8 cellular contexts compared by ENCODE assay signal in the genomic region with DNA sequence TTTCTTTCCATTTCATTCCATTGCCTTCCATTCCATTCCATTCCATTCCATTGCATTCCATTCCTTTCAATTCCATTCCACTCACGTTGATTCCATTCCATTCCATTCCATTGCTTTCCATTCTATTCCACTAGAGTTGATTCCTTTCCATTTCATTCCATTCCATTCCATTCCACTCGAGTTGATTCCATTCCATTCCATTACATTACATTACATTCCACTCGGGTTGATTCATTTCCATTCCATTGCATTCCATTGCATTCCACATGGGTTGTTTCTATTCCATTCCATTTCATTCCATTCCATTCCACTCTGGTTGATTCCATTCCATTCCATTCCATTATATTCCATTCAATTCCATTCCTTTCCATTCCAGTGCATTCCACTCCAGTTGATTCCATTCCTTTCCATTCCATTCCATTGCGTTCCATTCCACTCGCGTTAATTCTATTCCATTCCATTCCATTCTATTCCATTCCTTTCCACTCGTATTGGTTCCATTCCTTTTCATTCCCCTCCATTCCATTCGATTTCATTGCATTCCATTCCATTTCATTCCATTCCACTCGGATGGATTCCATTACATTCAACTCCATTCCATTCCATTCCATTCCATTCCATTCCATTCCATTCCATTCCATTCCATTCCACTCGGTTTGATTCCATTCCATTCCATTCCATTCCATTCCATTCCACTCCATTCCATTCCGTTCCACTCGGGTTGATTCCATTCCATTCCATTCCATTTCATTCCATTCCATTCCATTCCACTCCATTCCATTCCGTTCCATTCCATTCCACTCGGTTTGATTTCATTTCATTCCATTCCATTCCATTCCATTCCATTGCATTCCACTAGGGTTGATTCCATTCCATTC.
DNase-seq lines count a peak whose midpoint lies in the region; ATAC-seq and TF ChIP-seq lines count a peak whose summit lies in the region.
"Not testable (repeated sequence)": the region's sequence is repeated elsewhere in the genome, so short reads cannot be mapped to it uniquely, and the experiment has no call there.

No MANE protein-coding gene starts in this region.

- WGBS in aorta, 2 donors = 63 to 67% methylated on average over 14 of the region's 14 CpGs

- H3K27me3 Mint-ChIP-seq in endothelial cell (ENCODE audit: unreplicated experiment) = peaks cover 14% of the 10 kb centered on the region

- not testable (repeated sequence) for H3K4me1 Mint-ChIP-seq in endothelial cell (ENCODE audit: unreplicated experiment)

- not testable (repeated sequence) for DNase-seq in endothelial cell (ENCODE audit: low spot score); lower lobe of right lung; aorta

- not testable (repeated sequence) for H3K27ac Mint-ChIP-seq in endothelial cell (ENCODE audit: unreplicated experiment)

- not testable (repeated sequence) for H3K9me3 ChIP-seq in lower lobe of right lung
- peaks cover 14% of the 10 kb centered on the region for H3K9me3 ChIP-seq in aorta (ENCODE audit: control insufficient read depth, low read length)

- ATAC-seq in GM18858 (IDR thresholded peaks at IDR 0.05; ENCODE audit: unreplicated experiment) (peak; percentile 27), GM21367 (IDR thresholded peaks at IDR 0.05; ENCODE audit: unreplicated experiment) (peak; percentile 34), HG02610 (IDR thresholded peaks at IDR 0.05; ENCODE audit: unreplicated experiment) (peak; percentile 50), HG03064 (IDR thresholded peaks at IDR 0.05; ENCODE audit: low read depth, unreplicated experiment) (peak; percentile 44), HG03575 (IDR thresholded peaks at IDR 0.05; ENCODE audit: extremely low read depth, insufficient number of reproducible peaks, low FRiP score, unreplicated experiment) (peak; percentile 27), lower lobe of right lung (peak; percentile 78 to 80), aorta (ENCODE audit: low FRiP score) (peak; percentile 89)

- H3K27ac ChIP-seq in lower lobe of right lung; aorta (ENCODE audit: low read depth in 1 of 2, low read length in 2 of 2): not testable (repeated sequence)

- H3K36me3 Mint-ChIP-seq in endothelial cell (ENCODE audit: low read depth, unreplicated experiment) = peaks cover 15% of the 10 kb centered on the region

- TF ChIP-seq CTCF in endothelial cell (IDR thresholded peaks at IDR 0.05; ENCODE audit: unreplicated experiment); lower lobe of right lung (IDR thresholded peaks at IDR 0.05): not testable (repeated sequence)

- not testable (repeated sequence) for H3K4me3 ChIP-seq in lower lobe of right lung; aorta (ENCODE audit: low read length in 2 of 2)

- not testable (repeated sequence) for H3K4me1 ChIP-seq in lower lobe of right lung; aorta (ENCODE audit: control insufficient read depth in 1 of 2, insufficient read depth in 2 of 2, low read length in 2 of 2)

- H3K27me3 ChIP-seq in lower lobe of right lung (ENCODE audit: low read depth); aorta (ENCODE audit: control insufficient read depth in 1 of 2, insufficient read depth in 2 of 2, low read length in 1 of 2): not testable (repeated sequence)

- intact Hi-C loops in lower lobe of right lung (cut with DNase I); aorta (cut with DNase I): not testable (repeated sequence)

- peak overlapping the region; percentile 1 for H3K4me3 Mint-ChIP-seq in endothelial cell (ENCODE audit: unreplicated experiment)

- H3K9me3 Mint-ChIP-seq in endothelial cell (ENCODE audit: unreplicated experiment) = peaks cover 31% of the 10 kb centered on the region

- not testable (repeated sequence) for H3K36me3 ChIP-seq in lower lobe of right lung; aorta (ENCODE audit: control insufficient read depth in 1 of 2, insufficient read depth in 2 of 2, low read length in 1 of 2)

Comparison
In these comparisons a context has a peak if more than half of its experiments do, and no peak if none do; other contexts are left out.
1. ATAC-seq: peak in every context shown above with its lines; median percentile 89 in aorta; 79 in lower lobe of right lung; 50 in HG02610; 44 in HG03064; 34 in GM21367; 27 in GM18858; 27 in HG03575.